8 cellular contexts compared by ENCODE assay signal in genomic region chr5:109689740-109690455, GRCh38.
DNase-seq lines count a peak whose midpoint lies in the region; ATAC-seq and TF ChIP-seq lines count a peak whose summit lies in the region.

TSS of gene MAN2A1 (plus strand) at chr5:109689927. CDS start at chr5:109690418, 491 bp downstream.

- H3K27ac ChIP-seq in WERI-Rb-1 (peak within 1 kb of the TSS; percentile 89), caudate nucleus (ENCODE audit: low read depth, low read length) (peak within 1 kb of the TSS; percentile 99)

- H3K4me3 ChIP-seq in WERI-Rb-1 (ENCODE audit: low read depth, low read length): peak within 1 kb of the TSS; percentile 93

- no peaks in the 10 kb centered on the region for H3K36me3 ChIP-seq in WERI-Rb-1

- peaks cover 5% of the 10 kb centered on the region for H3K9me3 ChIP-seq in WERI-Rb-1 (ENCODE audit: severe bottlenecking)

- no peak for TF ChIP-seq CTCF in WERI-Rb-1 (IDR thresholded peaks at IDR 0.05; ENCODE audit: low read depth, low read length)

- peak; percentile 51 for ATAC-seq in HG02852 (IDR thresholded peaks at IDR 0.05; ENCODE audit: unreplicated experiment)

- no peaks in the 10 kb centered on the region for H3K27me3 ChIP-seq in WERI-Rb-1 (ENCODE audit: insufficient read depth, low read depth, severe bottlenecking)

- DNase-seq in NCI-H1092 treated with DMSO at 0.1 percent for 48 hours (lab: John Stamatoyannopoulos, UW): peak; percentile 23
- no peak for DNase-seq in NCI-H1092 (lab: John Stamatoyannopoulos, UW)
- peak; percentile 24 for DNase-seq in NCI-H2029 treated with DMSO at 0.1 percent for 48 hours (lab: John Stamatoyannopoulos, UW)
- peak; percentile 66 for DNase-seq in WERI-Rb-1
- peak in 56 of 61 donors; percentile 20 to 86 (median 71) for DNase-seq in caudate nucleus (lab: John Stamatoyannopoulos, UW)
- DNase-seq in islet precursor cell: peak; percentile 87
- peak; percentile 82 for DNase-seq in stimulated activated CD4-positive, alpha-beta T cell treated with anti-CD3 and anti-CD28 coated beads, Interleukin-15, amount 100 ng/mL, for 24 hours
